Comparison of ENCODE assay signal across 13 cellular contexts in the genomic region with DNA sequence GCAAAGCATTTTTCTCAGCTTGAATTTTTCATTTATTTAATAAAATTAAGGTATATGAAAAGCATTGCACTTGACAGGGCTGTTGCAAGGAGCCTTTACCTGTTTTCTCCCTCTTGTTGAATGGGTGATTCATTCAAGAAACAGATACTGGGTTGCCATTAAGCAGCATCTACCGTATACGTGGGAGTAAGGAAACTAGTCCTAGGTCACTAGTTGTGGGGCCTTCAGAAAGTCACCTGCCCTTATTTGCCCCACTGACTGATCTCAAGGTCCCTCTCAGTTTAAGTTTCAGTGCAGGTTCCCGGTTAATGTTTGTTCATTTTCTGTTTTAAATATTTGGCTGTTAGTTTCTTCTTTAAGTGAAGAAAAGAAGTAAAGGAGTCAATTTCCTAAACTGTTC. TPM values are rescaled to one million over a fixed set of nuclear protein-coding genes. Genes with fewer than 3 reads are reported as not detected.
DNase-seq lines count a peak whose midpoint lies in the region; ATAC-seq and TF ChIP-seq lines count a peak whose summit lies in the region.
"Had no signal": no experiment of that assay in that cellular context is flagged by ENCODE, and none has a peak within 500 bp of the region (broad histone marks: within the 10 kb centered on the region; RNA-seq: fewer than 3 reads in every experiment).

No MANE protein-coding gene starts in this region.

- no peaks in the 10 kb centered on the region for H3K9me3 ChIP-seq in prostate gland
- no peaks in the 10 kb centered on the region for H3K9me3 ChIP-seq in colonic mucosa
- H3K9me3 ChIP-seq: body of pancreas, thoracic aorta had no signal

- DNase-seq in prostate gland (ENCODE audit: low spot score) (no peak), NCI-H1436 (lab: John Stamatoyannopoulos, UW) (no peak), cerebellar nuclear complex (lab: John Stamatoyannopoulos, UW) (no peak), colonic mucosa (no peak)
- DNase-seq: body of pancreas, hypothalamus, NCI-H187 had no signal

- ATAC-seq in GM18519 (IDR thresholded peaks at IDR 0.05; ENCODE audit: low FRiP score, unreplicated experiment) (peak; percentile 36), GM19463 (IDR thresholded peaks at IDR 0.05; ENCODE audit: unreplicated experiment) (peak; percentile 49), HG02870 (IDR thresholded peaks at IDR 0.05; ENCODE audit: unreplicated experiment) (peak; percentile 39), HG03571 (IDR thresholded peaks at IDR 0.05; ENCODE audit: unreplicated experiment) (peak; percentile 43)
- ATAC-seq: body of pancreas had no signal

- H3K9ac ChIP-seq in colonic mucosa (ENCODE audit: low read depth in 2 of 2, low read length in 2 of 2) = no peak overlapping the region
- H3K9ac ChIP-seq: BLaER1 had no signal

- 88% methylated on average over 3 of the region's 3 CpGs for WGBS in prostate gland

- no peak overlapping the region for H3K4me3 ChIP-seq in prostate gland
- no peak overlapping the region for H3K4me3 ChIP-seq in colonic mucosa
- H3K4me3 ChIP-seq: BLaER1, body of pancreas, thoracic aorta had no signal

- H3K27ac ChIP-seq in prostate gland (no peak overlapping the region), colonic mucosa (no peak overlapping the region)
- H3K27ac ChIP-seq: BLaER1, body of pancreas, thoracic aorta had no signal

- H3K36me3 ChIP-seq in prostate gland (no peaks in the 10 kb centered on the region), colonic mucosa (no peaks in the 10 kb centered on the region)
- H3K36me3 ChIP-seq: BLaER1, thoracic aorta had no signal

- intact Hi-C loops in prostate gland (cut with DNase I) = no loop called here
- intact Hi-C loops in colonic mucosa (cut with DNase I) = no loop called here

- H3K27me3 ChIP-seq in prostate gland (replicated peaks; ENCODE audit: insufficient read depth) = no peaks in the 10 kb centered on the region
- no peaks in the 10 kb centered on the region for H3K27me3 ChIP-seq in colonic mucosa
- H3K27me3 ChIP-seq: body of pancreas had no signal

- H3K4me1 ChIP-seq in prostate gland (replicated peaks) = no peaks in the 10 kb centered on the region
- no peaks in the 10 kb centered on the region for H3K4me1 ChIP-seq in colonic mucosa
- H3K4me1 ChIP-seq: BLaER1, body of pancreas had no signal

- TF ChIP-seq POLR2A in prostate gland (IDR thresholded peaks at IDR 0.05) = no peak

- TF ChIP-seq CTCF in prostate gland (IDR thresholded peaks at IDR 0.05) = no peak
- no peak for TF ChIP-seq CTCF in colonic mucosa (IDR thresholded peaks at IDR 0.05)

RNA-seq across cellular contexts. Expression of a gene that starts 34.0 kb away (rescaled TPM):
- total RNA-seq in prostate gland (1 to 10 TPM in 1 of 2 donors, under 1 TPM in 1; 0.85 to 1.0 TPM), colonic mucosa (not detected)
- total RNA-seq: body of pancreas had no signal
